22 cellular contexts compared by ENCODE assay signal in genomic region chr12:115072712-115073111, GRCh38.
"Had no signal": no experiment of that assay in that cellular context is flagged by ENCODE, and none has a peak within 500 bp of the region (broad histone marks: within the 10 kb centered on the region; RNA-seq: fewer than 3 reads in every experiment).

No MANE protein-coding gene starts in this region.

- H3K27me3 ChIP-seq: ascending aorta, cardiac muscle cell, foreskin keratinocyte, tibial nerve had no signal

- H3K36me3 Mint-ChIP-seq: activated naive CD4-positive, alpha-beta T cell treated with anti-CD3 and anti-CD28 coated beads, Interleukin-2, amount 10 ng/mL, durations not matched to agents 7 days and 5 days; activated naive CD8-positive, alpha-beta T cell treated with anti-CD3 and anti-CD28 coated beads, Interleukin-2, amount 10 ng/mL, durations not matched to agents 7 days and 5 days; brain had no signal

- H3K4me1 ChIP-seq: ascending aorta, foreskin keratinocyte, heart right ventricle, tibial nerve had no signal

- H3K27ac Mint-ChIP-seq: activated CD4-positive, alpha-beta memory T cell treated with anti-CD3 and anti-CD28 coated beads, Interleukin-2, amount 10 ng/mL, durations not matched to agents 7 days and 5 days; activated CD4-positive, alpha-beta T cell treated with anti-CD3 and anti-CD28 coated beads, Interleukin-2, amount 10 ng/mL, durations not matched to agents 7 days and 5 days; activated naive CD4-positive, alpha-beta T cell treated with anti-CD3 and anti-CD28 coated beads, Interleukin-2, amount 10 ng/mL, durations not matched to agents 7 days and 5 days; activated naive CD8-positive, alpha-beta T cell treated with anti-CD3 and anti-CD28 coated beads, Interleukin-2, amount 10 ng/mL, durations not matched to agents 7 days and 5 days; activated T-cell treated with anti-CD3 and anti-CD28 coated beads, Interleukin-2, amount 50 U/mL, for 24 hours; brain; effector memory CD8-positive, alpha-beta T cell; naive thymus-derived CD8-positive, alpha-beta T cell had no signal

- H3K4me1 Mint-ChIP-seq: activated CD4-positive, alpha-beta memory T cell treated with anti-CD3 and anti-CD28 coated beads, Interleukin-2, amount 10 ng/mL, durations not matched to agents 7 days and 5 days; activated CD4-positive, alpha-beta T cell treated with anti-CD3 and anti-CD28 coated beads, Interleukin-2, amount 10 ng/mL, durations not matched to agents 7 days and 5 days; activated naive CD4-positive, alpha-beta T cell treated with anti-CD3 and anti-CD28 coated beads, Interleukin-2, amount 10 ng/mL, durations not matched to agents 7 days and 5 days; activated naive CD8-positive, alpha-beta T cell treated with anti-CD3 and anti-CD28 coated beads, Interleukin-2, amount 10 ng/mL, durations not matched to agents 7 days and 5 days; brain; naive thymus-derived CD8-positive, alpha-beta T cell had no signal

- H3K4me3 Mint-ChIP-seq: activated CD4-positive, alpha-beta memory T cell treated with anti-CD3 and anti-CD28 coated beads, Interleukin-2, amount 10 ng/mL, durations not matched to agents 7 days and 5 days; activated CD4-positive, alpha-beta T cell treated with anti-CD3 and anti-CD28 coated beads, Interleukin-2, amount 10 ng/mL, durations not matched to agents 7 days and 5 days; activated naive CD4-positive, alpha-beta T cell treated with anti-CD3 and anti-CD28 coated beads, Interleukin-2, amount 10 ng/mL, durations not matched to agents 7 days and 5 days; activated naive CD8-positive, alpha-beta T cell treated with anti-CD3 and anti-CD28 coated beads, Interleukin-2, amount 10 ng/mL, durations not matched to agents 7 days and 5 days; activated T-cell treated with anti-CD3 and anti-CD28 coated beads, Interleukin-2, amount 50 U/mL, for 24 hours; effector memory CD8-positive, alpha-beta T cell; naive thymus-derived CD8-positive, alpha-beta T cell had no signal

- ATAC-seq: effector memory CD8-positive, alpha-beta T cell; foreskin keratinocyte; heart right ventricle; left ventricle myocardium superior; naive thymus-derived CD8-positive, alpha-beta T cell; right cardiac atrium had no signal

- DNase-seq: activated CD4-positive, alpha-beta memory T cell treated with anti-CD3 and anti-CD28 coated beads, Interleukin-2, amount 10 ng/mL, durations not matched to agents 7 days and 5 days; activated CD4-positive, alpha-beta T cell treated with anti-CD3 and anti-CD28 coated beads for 1 hour; activated CD4-positive, alpha-beta T cell treated with anti-CD3 and anti-CD28 coated beads, Interleukin-2, amount 10 ng/mL, durations not matched to agents 7 days and 5 days; activated CD8-positive, alpha-beta memory T cell treated with anti-CD3 and anti-CD28 coated beads, Interleukin-2, amount 50 U/mL, for 48 hours; activated gamma-delta T cell; activated naive CD4-positive, alpha-beta T cell treated with anti-CD3 and anti-CD28 coated beads, Interleukin-2, amount 10 ng/mL, durations not matched to agents 7 days and 5 days; activated naive CD8-positive, alpha-beta T cell treated with anti-CD3 and anti-CD28 coated beads, Interleukin-2, amount 10 ng/mL, durations not matched to agents 7 days and 5 days; activated T-cell treated with anti-CD3 and anti-CD28 coated beads, Interleukin-2, amount 50 U/mL, for 24 hours; cortex of kidney; effector memory CD8-positive, alpha-beta T cell; erythroblast; foreskin keratinocyte; heart right ventricle; left ventricle myocardium superior; naive thymus-derived CD8-positive, alpha-beta T cell; right cardiac atrium; stimulated activated CD4-positive, alpha-beta T cell treated with anti-CD3 and anti-CD28 coated beads, Interleukin-2, amount 100 ng/mL, for 48 hours; stimulated activated naive CD4-positive, alpha-beta T cell treated with Interleukin-2 at 50 U/mL for 16 hours had no signal

- H3K27ac ChIP-seq: ascending aorta, cardiac muscle cell, foreskin keratinocyte, heart right ventricle, tibial nerve had no signal

- H3K36me3 ChIP-seq: ascending aorta, cardiac muscle cell, heart right ventricle, tibial nerve had no signal

- H3K4me3 ChIP-seq: ascending aorta, cardiac muscle cell, heart right ventricle, tibial nerve had no signal

- H3K27me3 Mint-ChIP-seq: activated CD4-positive, alpha-beta memory T cell treated with anti-CD3 and anti-CD28 coated beads, Interleukin-2, amount 10 ng/mL, durations not matched to agents 7 days and 5 days; activated CD4-positive, alpha-beta T cell treated with anti-CD3 and anti-CD28 coated beads, Interleukin-2, amount 10 ng/mL, durations not matched to agents 7 days and 5 days; activated naive CD8-positive, alpha-beta T cell treated with anti-CD3 and anti-CD28 coated beads, Interleukin-2, amount 10 ng/mL, durations not matched to agents 7 days and 5 days; activated T-cell treated with anti-CD3 and anti-CD28 coated beads, Interleukin-2, amount 50 U/mL, for 24 hours; effector memory CD8-positive, alpha-beta T cell had no signal

- H3K9me3 ChIP-seq: ascending aorta had no signal
